11 cellular contexts compared by ENCODE assay signal in genomic region chr12:123990512-123990911, GRCh38. TPM values are rescaled to one million over a fixed set of nuclear protein-coding genes. Genes with fewer than 3 reads are reported as not detected.
DNase-seq lines count a peak whose midpoint lies in the region.
"Had no signal": no experiment of that assay in that cellular context is flagged by ENCODE, and none has a peak within 500 bp of the region (broad histone marks: within the 10 kb centered on the region; RNA-seq: fewer than 3 reads in every experiment).

No MANE protein-coding gene starts in this region.

- DNase-seq in SK-MEL-5 (ENCODE audit: low read depth, low spot score) (peak; percentile 38), fibroblast of peridontal ligament (ENCODE audit: extremely low read depth) (peak; percentile 79), NCI-H1417 treated with DMSO at 0.1 percent for 48 hours (lab: John Stamatoyannopoulos, UW) (no peak), G401 (ENCODE audit: low spot score) (no peak), mucosa of gallbladder (ENCODE audit: low spot score) (no peak), germinal center (ENCODE audit: low spot score) (no peak)
- DNase-seq: dorsolateral prefrontal cortex, NCI-H2171 had no signal

- H3K36me3 ChIP-seq in BLaER1 treated with 17β-estradiol and CSF1 and Interleukin-3, amounts not matched to agents 10 nM and 100 nM: peaks cover 43 to 88% (median 73%) of the 10 kb centered on the region in 11 experiments
- H3K36me3 ChIP-seq in muscle layer of duodenum (ENCODE audit: control insufficient read depth in 1 of 2, insufficient read depth in 2 of 2, low read length in 2 of 2): peaks cover 30 to 34% of the 10 kb centered on the region in 2 donors
- H3K36me3 ChIP-seq: neutrophil had no signal

- peak overlapping the region; percentile 58 to 87 (median 67) for H3K4me2 ChIP-seq in BLaER1 treated with 17β-estradiol and CSF1 and Interleukin-3, amounts not matched to agents 10 nM and 100 nM

- H3K9me3 ChIP-seq in BLaER1 treated with 17β-estradiol and CSF1 and Interleukin-3, amounts not matched to agents 10 nM and 100 nM (replicated peaks in 1 of 11): no peaks in the 10 kb centered on the region
- H3K9me3 ChIP-seq in muscle layer of duodenum (ENCODE audit: control insufficient read depth in 1 of 2, low read length in 2 of 2): no peaks in the 10 kb centered on the region
- H3K9me3 ChIP-seq: neutrophil had no signal

- H3K9ac ChIP-seq in BLaER1 treated with 17β-estradiol and CSF1 and Interleukin-3, amounts not matched to agents 10 nM and 100 nM: peak overlapping the region in 8 of 11 experiments; percentile 17 to 59 (median 34); a peak in 12 of 22 replicates

- peaks cover 18 to 84% (median 29%) of the 10 kb centered on the region in 11 experiments; a peak in 17 of 22 replicates for H4K20me1 ChIP-seq in BLaER1 treated with 17β-estradiol and CSF1 and Interleukin-3, amounts not matched to agents 10 nM and 100 nM

- in situ Hi-C loops in SK-MEL-5 (cut with HindIII; ENCODE audit: low pct_unique_long_range_greater_than_20kb, low sequenced_read_pairs): no loop called here
- in situ Hi-C loops in G401 (cut with HindIII; ENCODE audit: low sequenced_read_pairs): no loop called here

- peak overlapping the region in 9 of 11 experiments; percentile 21 to 62 (median 52); a peak in 15 of 22 replicates for H3K27ac ChIP-seq in BLaER1 treated with 17β-estradiol and CSF1 and Interleukin-3, amounts not matched to agents 10 nM and 100 nM
- H3K27ac ChIP-seq in muscle layer of duodenum (ENCODE audit: low read length): peak overlapping the region; percentile 46
- H3K27ac ChIP-seq: neutrophil had no signal

- H3K4me1 ChIP-seq in BLaER1 treated with 17β-estradiol and CSF1 and Interleukin-3, amounts not matched to agents 10 nM and 100 nM: peaks cover 36 to 51% (median 43%) of the 10 kb centered on the region in 10 experiments
- peaks cover 3% of the 10 kb centered on the region in 2 donors for H3K4me1 ChIP-seq in muscle layer of duodenum (ENCODE audit: control insufficient read depth in 1 of 2, insufficient read depth in 2 of 2, low read length in 2 of 2)

- no peaks in the 10 kb centered on the region for H3K27me3 ChIP-seq in BLaER1 treated with 17β-estradiol and CSF1 and Interleukin-3, amounts not matched to agents 10 nM and 100 nM
- no peaks in the 10 kb centered on the region for H3K27me3 ChIP-seq in muscle layer of duodenum (ENCODE audit: low read depth, low read length)
- H3K27me3 ChIP-seq: dorsolateral prefrontal cortex, neutrophil had no signal

- H3K4me3 ChIP-seq in BLaER1 treated with 17β-estradiol and CSF1 and Interleukin-3, amounts not matched to agents 10 nM and 100 nM: peak overlapping the region in 2 of 10 experiments; percentile 2 to 3; a peak in 3 of 20 replicates
- no peak overlapping the region for H3K4me3 ChIP-seq in muscle layer of duodenum (ENCODE audit: low read depth in 1 of 2, low read length in 2 of 2)
- H3K4me3 ChIP-seq: dorsolateral prefrontal cortex had no signal

RNA-seq across cellular contexts. Expression of gene ZNF664, which starts 17.5 kb away (rescaled TPM):
- total RNA-seq in SK-MEL-5 (2014; rRNA removed; shearing (Covaris generic)): 72.6 and 74.1 TPM in 2 replicates
- polyA plus RNA-seq in SK-MEL-5 (2015; cell fraction: cytosol; rRNA removed): 68.2 and 86.8 TPM in 2 replicates
- 47.2 and 48.1 TPM in 2 replicates for polyA plus RNA-seq in SK-MEL-5 (2015; cell fraction: nucleus; rRNA removed)
- 58.3 and 59.4 TPM in 2 replicates for total RNA-seq in G401 (2014; rRNA removed; shearing (Covaris generic))
- total RNA-seq in mucosa of gallbladder: 146 TPM

RNA-seq across cellular contexts. Expression of gene CCDC92, which starts 17.9 kb away (rescaled TPM):
- 1.4 and 3.8 TPM in 2 replicates for total RNA-seq in SK-MEL-5 (2014; rRNA removed; shearing (Covaris generic))
- polyA plus RNA-seq in SK-MEL-5 (2015; cell fraction: cytosol; rRNA removed): 14.2 and 14.8 TPM in 2 replicates
- polyA plus RNA-seq in SK-MEL-5 (2015; cell fraction: nucleus; rRNA removed): 7.1 and 8.3 TPM in 2 replicates
- total RNA-seq in G401 (2014; rRNA removed; shearing (Covaris generic)): 2.8 and 10.8 TPM in 2 replicates
- 45.6 TPM for total RNA-seq in mucosa of gallbladder

Comparison
In these comparisons a context has a peak if more than half of its experiments do, and no peak if none do; other contexts are left out.
1. DNase-seq: peak in SK-MEL-5 (single experiment) and fibroblast of peridontal ligament (single experiment); none in NCI-H1417 treated with DMSO at 0.1 percent for 48 hours (single experiment), G401 (single experiment), mucosa of gallbladder (single experiment) and germinal center (single experiment).